10 cellular contexts compared by ENCODE assay signal in genomic region chr20:10239954-10240353, GRCh38. TPM values are rescaled to one million over a fixed set of nuclear protein-coding genes. Genes with fewer than 3 reads are reported as not detected.
DNase-seq lines count a peak whose midpoint lies in the region; ATAC-seq lines count a peak whose summit lies in the region.
"Had no signal": no experiment of that assay in that cellular context is flagged by ENCODE, and none has a peak within 500 bp of the region (broad histone marks: within the 10 kb centered on the region; RNA-seq: fewer than 3 reads in every experiment).

No MANE protein-coding gene starts in this region.

- H3K4me1 ChIP-seq in SJCRH30 (no peaks in the 10 kb centered on the region), Karpas-422 (ENCODE audit: low read length) (no peaks in the 10 kb centered on the region)

- no peak for ATAC-seq in HG03196 (IDR thresholded peaks at IDR 0.05; ENCODE audit: unreplicated experiment)

- no peak overlapping the region for H3K27ac ChIP-seq in SJCRH30
- no peak overlapping the region for H3K27ac ChIP-seq in Karpas-422 (ENCODE audit: low read length)

- H2AFZ ChIP-seq in Karpas-422 (ENCODE audit: low read length) = no peak overlapping the region

- H3K9ac ChIP-seq in Karpas-422 (ENCODE audit: low read length) = no peak overlapping the region

- H3K9me2 ChIP-seq in Karpas-422 (replicated peaks; ENCODE audit: insufficient read depth, low read length) = no peaks in the 10 kb centered on the region

- H3K27me3 ChIP-seq in SJCRH30 (no peaks in the 10 kb centered on the region), Karpas-422 (ENCODE audit: low read length) (no peaks in the 10 kb centered on the region)
- H3K27me3 ChIP-seq: dorsolateral prefrontal cortex had no signal

- DNase-seq in COR-L47 (lab: John Stamatoyannopoulos, UW) = peak; percentile 25
- peak; percentile 81 for DNase-seq in M059J (ENCODE audit: low read depth)
- peak; percentile 22 to 24 for DNase-seq in SJCRH30
- DNase-seq in kidney tubule cell (ENCODE audit: low spot score) = peak; percentile 69
- no peak for DNase-seq in NK-92 treated with Interleukin-12 subunit alpha and Interleukin-12 subunit beta, amount 100 ng/mL, for 24 hours (lab: John Stamatoyannopoulos, UW)
- DNase-seq in activated naive CD4-positive, alpha-beta T cell treated with Interleukin-2 at 50 U/mL for 16 hours = no peak
- no peak for DNase-seq in Karpas-422
- DNase-seq: kidney glomerular epithelial cell had no signal

- no peak overlapping the region for H3K4me2 ChIP-seq in Karpas-422 (ENCODE audit: low read depth, low read length, poor library complexity, severe bottlenecking)

- H4K20me1 ChIP-seq in Karpas-422 (ENCODE audit: insufficient read depth, low read depth, low read length) = no peaks in the 10 kb centered on the region

- no peaks in the 10 kb centered on the region for H3K36me3 ChIP-seq in SJCRH30
- H3K36me3 ChIP-seq in Karpas-422 (ENCODE audit: insufficient read depth, low read length) = no peaks in the 10 kb centered on the region

- H3K4me3 ChIP-seq in SJCRH30 (no peak overlapping the region), Karpas-422 (ENCODE audit: low read length) (no peak overlapping the region)

- no peaks in the 10 kb centered on the region for H3K9me3 ChIP-seq in SJCRH30 (replicated peaks)
- no peaks in the 10 kb centered on the region for H3K9me3 ChIP-seq in Karpas-422 (ENCODE audit: low read length)

- H3K79me2 ChIP-seq in Karpas-422 (ENCODE audit: low read length) = no peaks in the 10 kb centered on the region

RNA-seq across cellular contexts. Expression of gene SNAP25, which starts 21.3 kb away (rescaled TPM):
- total RNA-seq in M059J (2014; rRNA removed; shearing (Covaris generic)) = 11.9 and 15.0 TPM in 2 replicates
- total RNA-seq in SJCRH30 (2014; rRNA removed; shearing (Covaris generic)) = not detected in 2 replicates
- total RNA-seq in Karpas-422 (2014; rRNA removed; shearing (Covaris generic); ENCODE audit: low replicate concordance) = not detected in 2 replicates

Comparison
In these comparisons a context has a peak if more than half of its experiments do, and no peak if none do; other contexts are left out.
1. DNase-seq: peak in COR-L47 (single experiment), M059J (single experiment), SJCRH30 (2 of 2) and kidney tubule cell (single experiment); none in NK-92 treated with Interleukin-12 subunit alpha and Interleukin-12 subunit beta, amount 100 ng/mL, for 24 hours (single experiment), activated naive CD4-positive, alpha-beta T cell treated with Interleukin-2 at 50 U/mL for 16 hours (single experiment) and Karpas-422 (single experiment).
2. RNA of gene SNAP25, which starts 21.3 kb away (total RNA-seq): 11.9 to 15.0 TPM in M059J; not detected in SJCRH30 and not detected in Karpas-422; every median in the first group is over 10 times any median in the second.